In genomic region chr12:6818246-6819006, GRCh38 we compare ENCODE assay signal across 20 cellular contexts. TPM values are rescaled to one million over a fixed set of nuclear protein-coding genes. Genes with fewer than 3 reads are reported as not detected.
A peak's percentile ranks its signal among the peaks of the same experiment; 100 is the strongest.
DNase-seq lines count a peak whose midpoint lies in the region; ATAC-seq and TF ChIP-seq lines count a peak whose summit lies in the region.
"Had no signal": no experiment of that assay in that cellular context is flagged by ENCODE, and none has a peak within 500 bp of the region (broad histone marks: within the 10 kb centered on the region; RNA-seq: fewer than 3 reads in every experiment).

No MANE protein-coding gene starts in this region.

- H3K27ac ChIP-seq in WERI-Rb-1 (no peak overlapping the region), neuronal stem cell (replicated peaks; ENCODE audit: low read length) (peak overlapping the region; percentile 64)

- peaks cover 39 to 50% of the 10 kb centered on the region in 2 donors for H3K4me1 ChIP-seq in neuronal stem cell (ENCODE audit: control insufficient read depth in 2 of 2, insufficient read depth in 1 of 2, low read depth in 1 of 2, low read length in 2 of 2)

- peak overlapping the region; percentile 86 for H2BK15ac ChIP-seq in neuronal stem cell (ENCODE audit: low read length)

- H3K9me3 ChIP-seq in WERI-Rb-1 (ENCODE audit: severe bottlenecking) (no peaks in the 10 kb centered on the region), neuronal stem cell (replicated peaks in 1 of 2; ENCODE audit: control insufficient read depth in 2 of 2, insufficient read depth in 1 of 2, low read depth in 1 of 2, low read length in 2 of 2) (peaks cover 0 to 4% of the 10 kb centered on the region in 2 donors)

- no peak for ATAC-seq in GM18858 (IDR thresholded peaks at IDR 0.05; ENCODE audit: unreplicated experiment)
- ATAC-seq: effector memory CD8-positive, alpha-beta T cell; Right ventricle myocardium inferior; T-cell had no signal

- no peak overlapping the region for H2BK12ac ChIP-seq in neuronal stem cell (ENCODE audit: low read length)

- H3K23ac ChIP-seq in neuronal stem cell (ENCODE audit: low read depth, low read length, poor library complexity): no peak overlapping the region

- TF ChIP-seq CTCF in WERI-Rb-1 (IDR thresholded peaks at IDR 0.05; ENCODE audit: low read depth, low read length): no peak

- H3K79me1 ChIP-seq in neuronal stem cell (ENCODE audit: low read depth, low read length): peaks cover 2% of the 10 kb centered on the region

- DNase-seq in H7: peak; percentile 83
- DNase-seq in WERI-Rb-1: peak; percentile 35
- peak; percentile 73 for DNase-seq in iPS-NIHi11 (ENCODE audit: low spot score)
- no peak for DNase-seq in neuronal stem cell (ENCODE audit: low spot score)
- no peak for DNase-seq in NOMO-1 treated with DMSO at 0.1 percent for 48 hours (lab: John Stamatoyannopoulos, UW; ENCODE audit: unreplicated experiment)
- no peak for DNase-seq in cortex of kidney (lab: John Stamatoyannopoulos, UW)
- DNase-seq in NCI-H82 treated with DMSO at 0.1 percent for 48 hours (lab: John Stamatoyannopoulos, UW; ENCODE audit: unreplicated experiment): no peak
- DNase-seq: activated CD4-positive, alpha-beta T cell treated with anti-CD3 and anti-CD28 coated beads, Interleukin-2, amount 50 U/mL, for 48 hours; activated naive CD4-positive, alpha-beta T cell treated with anti-CD3 and anti-CD28 coated beads for 36 hours; activated T-cell treated with anti-CD3 and anti-CD28 coated beads, Interleukin-2, amount 50 U/mL, for 24 hours; CD4-positive, alpha-beta memory T cell; DMS153; effector memory CD8-positive, alpha-beta T cell; Kasumi-1; natural killer cell; NCI-H1092; NCI-H524 treated with DMSO at 0.1 percent for 48 hours; T-cell had no signal

- H3K14ac ChIP-seq in neuronal stem cell (ENCODE audit: low read length): peak overlapping the region; percentile 98

- peaks cover 38% of the 10 kb centered on the region for H3K27me3 ChIP-seq in H7 (ENCODE audit: control insufficient read depth, insufficient read depth, low read length)
- H3K27me3 ChIP-seq in WERI-Rb-1 (ENCODE audit: insufficient read depth, low read depth, severe bottlenecking): no peaks in the 10 kb centered on the region
- no peaks in the 10 kb centered on the region for H3K27me3 ChIP-seq in neuronal stem cell (ENCODE audit: control insufficient read depth in 3 of 3, insufficient read depth in 3 of 3, low read depth in 1 of 3, low read length in 3 of 3)

- H3K36me3 ChIP-seq in H7 (replicated peaks; ENCODE audit: control insufficient read depth, insufficient read depth, low read length) (no peaks in the 10 kb centered on the region), WERI-Rb-1 (no peaks in the 10 kb centered on the region), neuronal stem cell (replicated peaks in 1 of 2; ENCODE audit: control insufficient read depth in 2 of 2, insufficient read depth in 2 of 2, low read length in 2 of 2) (no peaks in the 10 kb centered on the region)

- WGBS in neuronal stem cell (ENCODE audit: extremely low coverage in 2 of 2, insufficient read length in 2 of 2, insufficient replicate concordance in 1 of 2), 2 donors: no CpG with 5 or more reads among the region's 15 CpGs

- no peak overlapping the region for H3K9ac ChIP-seq in neuronal stem cell (ENCODE audit: low read depth, low read length, poor library complexity)

- H2BK5ac ChIP-seq in neuronal stem cell (ENCODE audit: low read length): no peak overlapping the region

- no peak overlapping the region for H4K91ac ChIP-seq in neuronal stem cell (ENCODE audit: low read depth, low read length, poor library complexity)

- peak overlapping the region; percentile 91 for H3K18ac ChIP-seq in neuronal stem cell (ENCODE audit: low read length)

- H4K8ac ChIP-seq in neuronal stem cell (ENCODE audit: low read depth, low read length): no peak overlapping the region

- H3K4me2 ChIP-seq in neuronal stem cell (ENCODE audit: insufficient read depth, low read length, poor library complexity, severe bottlenecking): peak overlapping the region; percentile 20

- H2BK120ac ChIP-seq in neuronal stem cell (ENCODE audit: low read depth, low read length): peak overlapping the region; percentile 16

- H3K4ac ChIP-seq in neuronal stem cell (ENCODE audit: low read length): no peak overlapping the region

- H2AK5ac ChIP-seq in neuronal stem cell (ENCODE audit: low read depth, low read length): peak overlapping the region; percentile 72

- no peak overlapping the region for H2AFZ ChIP-seq in neuronal stem cell (ENCODE audit: low read length)

- H3K4me3 ChIP-seq in H7 (ENCODE audit: insufficient read depth, low read depth, low read length): no peak overlapping the region
- H3K4me3 ChIP-seq in WERI-Rb-1 (ENCODE audit: low read depth, low read length): no peak overlapping the region
- H3K4me3 ChIP-seq in neuronal stem cell (ENCODE audit: low read length in 2 of 2): no peak overlapping the region

RNA-seq across cellular contexts. Expression of gene GPR162, which starts 3.2 kb away (rescaled TPM):
- total RNA-seq in H7 (2014; rRNA removed; shearing (Covaris generic)): 5.4 and 7.0 TPM in 2 replicates
- polyA plus RNA-seq in neuronal stem cell (2013, experiment 1 of 2): 34.0 TPM
- 28.4 TPM for polyA plus RNA-seq in neuronal stem cell (2013, experiment 2 of 2)
- polyA plus RNA-seq: CD4-positive, alpha-beta memory T cell had no signal

RNA-seq across cellular contexts. Expression of gene P3H3, which starts 9.8 kb away (rescaled TPM):
- 38.0 and 46.9 TPM in 2 replicates for total RNA-seq in H7 (2014; rRNA removed; shearing (Covaris generic))
- polyA plus RNA-seq in neuronal stem cell (2013, experiment 1 of 2): 22.0 TPM
- polyA plus RNA-seq in neuronal stem cell (2013, experiment 2 of 2): 21.2 TPM

RNA-seq across cellular contexts. Expression of gene GNB3, which starts 22.3 kb away (rescaled TPM):
- 1.5 and 5.5 TPM in 2 replicates for total RNA-seq in H7 (2014; rRNA removed; shearing (Covaris generic))
- 8.6 TPM for polyA plus RNA-seq in neuronal stem cell (2013, experiment 1 of 2)
- polyA plus RNA-seq in neuronal stem cell (2013, experiment 2 of 2): 8.2 TPM
- total RNA-seq: natural killer cell had no signal
- polyA plus RNA-seq: CD4-positive, alpha-beta memory T cell had no signal

RNA-seq across cellular contexts. Expression of gene CD4, which starts 29.1 kb away (rescaled TPM):
- 0.66 and 0.81 TPM in 2 replicates for total RNA-seq in H7 (2014; rRNA removed; shearing (Covaris generic))
- polyA plus RNA-seq in neuronal stem cell (2013, experiment 1 of 2): 3.9 TPM
- polyA plus RNA-seq in neuronal stem cell (2013, experiment 2 of 2): 3.8 TPM

RNA-seq across cellular contexts. Expression of gene CDCA3, which starts 32.7 kb away (rescaled TPM):
- total RNA-seq in H7 (2014; rRNA removed; shearing (Covaris generic)): 85.6 and 115 TPM in 2 replicates
- 81.3 TPM for polyA plus RNA-seq in neuronal stem cell (2013, experiment 1 of 2)
- polyA plus RNA-seq in neuronal stem cell (2013, experiment 2 of 2): 79.5 TPM

Comparison
In these comparisons a context has a peak if more than half of its experiments do, and no peak if none do; other contexts are left out.
1. DNase-seq: peak in H7 (single experiment), WERI-Rb-1 (single experiment) and iPS-NIHi11 (single experiment); none in neuronal stem cell (single experiment), NOMO-1 treated with DMSO at 0.1 percent for 48 hours (single experiment), cortex of kidney (single experiment) and NCI-H82 treated with DMSO at 0.1 percent for 48 hours (single experiment).